Comparison of ENCODE assay signal across 22 cellular contexts in the genomic region with DNA sequence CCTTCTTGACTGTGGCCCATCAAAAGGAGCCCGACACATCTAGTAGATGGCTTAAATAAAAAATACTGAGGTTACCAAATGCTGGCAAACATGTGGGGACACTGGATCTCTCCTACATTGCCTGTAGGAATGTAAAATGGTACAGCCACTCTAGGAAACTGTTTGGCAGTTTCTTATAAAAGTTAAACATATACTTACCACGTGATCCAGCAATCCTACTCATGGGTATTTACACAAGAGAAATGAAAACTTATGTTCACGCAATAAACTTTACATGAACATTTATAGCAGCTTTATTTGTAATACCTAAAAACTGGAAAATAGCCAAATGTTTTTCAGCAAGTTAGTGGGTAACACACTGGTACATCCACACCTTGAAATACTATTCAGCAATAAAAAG. TPM values are rescaled to one million over a fixed set of nuclear protein-coding genes. Genes with fewer than 3 reads are reported as not detected.
A peak's percentile ranks its signal among the peaks of the same experiment; 100 is the strongest.
DNase-seq lines count a peak whose midpoint lies in the region; ATAC-seq and TF ChIP-seq lines count a peak whose summit lies in the region.
"Had no signal": no experiment of that assay in that cellular context is flagged by ENCODE, and none has a peak within 500 bp of the region (broad histone marks: within the 10 kb centered on the region; RNA-seq: fewer than 3 reads in every experiment).

No MANE protein-coding gene starts in this region.

- in situ Hi-C loops in IMR-90 (cut with MboI; ENCODE audit: low sequenced_read_pairs) = no loop called here

- H3K14ac ChIP-seq in IMR-90 (replicated peaks; ENCODE audit: low read depth, low read length) = no peak overlapping the region

- H3K4me3 ChIP-seq in IMR-90 (ENCODE audit: insufficient read depth, low read depth, low read length) (no peak overlapping the region), mucosa of rectum (ENCODE audit: low read length in 2 of 2) (peak overlapping the region in 1 of 2 donors; percentile 13), psoas muscle (no peak overlapping the region)
- H3K4me3 ChIP-seq: A549, PC-9, SK-N-MC had no signal

- no peak overlapping the region for H3K18ac ChIP-seq in IMR-90 (ENCODE audit: low read depth, low read length)

- dilution Hi-C loops in IMR-90 (cut with HindIII; ENCODE audit: low sequenced_read_pairs, unreplicated experiment) = no loop called here

- 83% methylated on average over 1 of the region's 3 CpGs; no CpG with 5 or more reads in 1 of the 2 experiments for WGBS in IMR-90 (ENCODE audit: extremely low coverage in 2 of 2, insufficient read length in 1 of 2), 2 experiments
- WGBS in psoas muscle, 3 donors = 89 to 94% (median 92%) methylated on average over 3 of the region's 3 CpGs

- H3K4ac ChIP-seq in IMR-90 (ENCODE audit: low read depth, low read length) = no peak overlapping the region

- H2BK15ac ChIP-seq in IMR-90 (ENCODE audit: low read depth, low read length) = peak overlapping the region; percentile 21; the same call in 1 of the 3 replicates

- H2AK9ac ChIP-seq in IMR-90 (replicated peaks; ENCODE audit: low read depth, low read length, poor library complexity) = no peak overlapping the region

- no peak overlapping the region for H2AFZ ChIP-seq in IMR-90 (replicated peaks; ENCODE audit: low read length, poor library complexity)
- H2AFZ ChIP-seq: PC-9 had no signal

- intact Hi-C loops in IMR-90 (cut with micrococcal nuclease) (no loop called here), psoas muscle (cut with DNase I) (no loop called here)

- no peaks in the 10 kb centered on the region for H4K20me1 ChIP-seq in IMR-90 (ENCODE audit: insufficient read depth, low read length)

- BruUV-seq in IMR-90 (replicated peaks; lab: Mats Ljungman, UMichigan) = no TSS peak

- TF ChIP-seq CTCF in 22Rv1 (IDR thresholded peaks at IDR 0.05) = no peak
- no peak for TF ChIP-seq CTCF in IMR-90 (conservative IDR thresholded peaks at IDR 0.05; ENCODE audit: low read depth, low read length)
- no peak for TF ChIP-seq CTCF in VCaP (conservative IDR thresholded peaks at IDR 0.05)
- TF ChIP-seq CTCF in GM10248 (IDR thresholded peaks at IDR 0.05; ENCODE audit: control extremely low read depth, extremely low read depth, low read depth, missing control alignments) = no peak
- no peak for TF ChIP-seq CTCF in psoas muscle (IDR thresholded peaks at IDR 0.05)

- peaks cover 48 to 92% of the 10 kb centered on the region in 2 experiments for H3K79me1 ChIP-seq in IMR-90 (ENCODE audit: low read depth in 1 of 2, low read length in 2 of 2)

- no peak overlapping the region for H4K8ac ChIP-seq in IMR-90 (ENCODE audit: low read depth in 2 of 2, low read length in 2 of 2)

- no peak overlapping the region for H4K91ac ChIP-seq in IMR-90 (ENCODE audit: insufficient read depth, low read depth, low read length)

- POLR2A ChIA-PET in IMR-90 (lab: Charles Lee; ENCODE audit: unreplicated experiment) = no interaction called here
- POLR2A ChIA-PET in GM10248 (lab: Yijun Ruan, JAX) = no interaction called here

- CTCF ChIA-PET in IMR-90 (lab: Yijun Ruan, JAX) = no interaction called here
- CTCF ChIA-PET in GM10248 (lab: Yijun Ruan, JAX) = interaction anchor here (0.7 to 11.8 kb wide), 4 partner anchors 6 to 77 kb away, joined by 3 to 143 read pairs (median 14); no protein-coding TSS in a partner anchor

- no peak for TF ChIP-seq POLR2A in IMR-90 (IDR thresholded peaks at IDR 0.05; ENCODE audit: low read depth, low read length)

- H3K23ac ChIP-seq in IMR-90 (ENCODE audit: low read depth, low read length) = no peak overlapping the region

- no peak overlapping the region for H2BK120ac ChIP-seq in IMR-90 (ENCODE audit: low read depth, low read length)

- no peaks in the 10 kb centered on the region for H3K27me3 ChIP-seq in IMR-90 (ENCODE audit: control insufficient read depth, insufficient read depth, low read length)
- H3K27me3 ChIP-seq in mucosa of rectum (ENCODE audit: control insufficient read depth in 2 of 2, insufficient read depth in 2 of 2, low read length in 2 of 2) = no peaks in the 10 kb centered on the region
- H3K27me3 ChIP-seq in psoas muscle (ENCODE audit: insufficient read depth in 3 of 3, low read length in 2 of 3) = no peaks in the 10 kb centered on the region

- H3K27ac ChIP-seq in 22Rv1 (peak overlapping the region; percentile 10; the same call in 1 of the 2 replicates), IMR-90 (ENCODE audit: insufficient read depth, low read length) (no peak overlapping the region), VCaP (peak overlapping the region; percentile 6; the same call in 1 of the 2 replicates), mucosa of rectum (ENCODE audit: low read depth in 2 of 2, low read length in 2 of 2) (peak overlapping the region; percentile 87 to 90), psoas muscle (no peak overlapping the region)
- H3K27ac ChIP-seq: PC-9, SK-N-MC had no signal

- H3K9ac ChIP-seq in IMR-90 (ENCODE audit: low read depth, low read length) (no peak overlapping the region), mucosa of rectum (ENCODE audit: low read depth in 1 of 2, low read length in 2 of 2) (peak overlapping the region in 1 of 2 donors; percentile 4)

- peak overlapping the region; percentile 49 for H2AK5ac ChIP-seq in IMR-90 (ENCODE audit: low read depth, low read length)

- no peak overlapping the region for H4K5ac ChIP-seq in IMR-90 (ENCODE audit: low read depth, low read length)

- no peak for ATAC-seq in IMR-90 (ENCODE audit: low read depth)
- ATAC-seq in psoas muscle = no peak
- ATAC-seq: A549, HepG2 had no signal

- no peak overlapping the region for H3K4me2 ChIP-seq in IMR-90 (ENCODE audit: low read depth, low read length)
- H3K4me2 ChIP-seq: A549, PC-9 had no signal

- H3K56ac ChIP-seq in IMR-90 (ENCODE audit: extremely low read depth, insufficient read depth, low read length) = no peak overlapping the region

- H3K9me3 ChIP-seq in IMR-90 (ENCODE audit: control insufficient read depth, insufficient read depth, low read length) = no peaks in the 10 kb centered on the region
- H3K9me3 ChIP-seq in mucosa of rectum (ENCODE audit: control insufficient read depth in 2 of 2, low read length in 2 of 2) = no peaks in the 10 kb centered on the region
- H3K9me3 ChIP-seq in psoas muscle = no peaks in the 10 kb centered on the region
- H3K9me3 ChIP-seq: A549 had no signal

- no peak for DNase-seq in IMR-90
- DNase-seq in NCI-H748 treated with DMSO at 0.1 percent for 48 hours (lab: John Stamatoyannopoulos, UW) = no peak
- no peak for DNase-seq in GM10248 (ENCODE audit: extremely low spot score)
- no peak for DNase-seq in psoas muscle
- DNase-seq: CD4-positive, alpha-beta T cell; COR-L47; DMS79; H7; NCI-H1694; NCI-H2081 treated with DMSO at 0.1 percent for 48 hours; NCI-H446; NCI-H526; PC-9; RPMI8226; SHP77 treated with DMSO at 0.1 percent for 48 hours; SW 1271 had no signal

- H2BK5ac ChIP-seq in IMR-90 (ENCODE audit: low read depth, low read length, poor library complexity, severe bottlenecking) = no peak overlapping the region

- TF ChIP-seq RAD21 in IMR-90 (IDR thresholded peaks at IDR 0.05; ENCODE audit: low read length) = no peak

- peaks cover 25% of the 10 kb centered on the region for H3K9me1 ChIP-seq in IMR-90 (ENCODE audit: insufficient read depth, low read length)

- peaks cover 47% of the 10 kb centered on the region for H3K36me3 ChIP-seq in IMR-90 (ENCODE audit: control insufficient read depth, insufficient read depth, low read length)
- H3K36me3 ChIP-seq in mucosa of rectum (ENCODE audit: control insufficient read depth in 2 of 2, insufficient read depth in 2 of 2, low read length in 2 of 2) = peaks cover 11 to 12% of the 10 kb centered on the region in 2 donors
- peaks cover 5 to 23% of the 10 kb centered on the region in 2 donors for H3K36me3 ChIP-seq in psoas muscle (ENCODE audit: insufficient read depth in 1 of 2, low read depth in 1 of 2)

- H2BK20ac ChIP-seq in IMR-90 (ENCODE audit: low read depth, low read length) = no peak overlapping the region

- H3K4me1 ChIP-seq in IMR-90 (ENCODE audit: control insufficient read depth, insufficient read depth, low read length) (peaks cover 10% of the 10 kb centered on the region), mucosa of rectum (ENCODE audit: control insufficient read depth in 2 of 2, insufficient read depth in 2 of 2, low read length in 2 of 2) (peaks cover 6 to 12% of the 10 kb centered on the region in 2 donors), psoas muscle (no peaks in the 10 kb centered on the region)

TF ChIP-seq in IMR-90, 13 proteins besides CTCF, POLR2A, EP300 and RAD21:
- TF ChIP-seq NFE2L2 (IDR thresholded peaks at IDR 0.05; ENCODE audit: low read depth, low read length) (no peak), MAZ (IDR thresholded peaks at IDR 0.05; ENCODE audit: borderline replicate concordance, low read depth, low read length) (no peak), SMC3 (IDR thresholded peaks at IDR 0.05; ENCODE audit: low read depth, low read length) (no peak), CHD1 (IDR thresholded peaks at IDR 0.05; ENCODE audit: low read depth, low read length) (no peak), BHLHE40 (IDR thresholded peaks at IDR 0.05; ENCODE audit: low read depth, low read length) (no peak), CEBPB (IDR thresholded peaks at IDR 0.05; ENCODE audit: low read depth, low read length) (no peak), MXI1 (IDR thresholded peaks at IDR 0.05; ENCODE audit: borderline replicate concordance, low read depth, low read length) (no peak), FOS (IDR thresholded peaks at IDR 0.05; ENCODE audit: low read depth, low read length) (no peak)
- TF ChIP-seq, protein P1, sequence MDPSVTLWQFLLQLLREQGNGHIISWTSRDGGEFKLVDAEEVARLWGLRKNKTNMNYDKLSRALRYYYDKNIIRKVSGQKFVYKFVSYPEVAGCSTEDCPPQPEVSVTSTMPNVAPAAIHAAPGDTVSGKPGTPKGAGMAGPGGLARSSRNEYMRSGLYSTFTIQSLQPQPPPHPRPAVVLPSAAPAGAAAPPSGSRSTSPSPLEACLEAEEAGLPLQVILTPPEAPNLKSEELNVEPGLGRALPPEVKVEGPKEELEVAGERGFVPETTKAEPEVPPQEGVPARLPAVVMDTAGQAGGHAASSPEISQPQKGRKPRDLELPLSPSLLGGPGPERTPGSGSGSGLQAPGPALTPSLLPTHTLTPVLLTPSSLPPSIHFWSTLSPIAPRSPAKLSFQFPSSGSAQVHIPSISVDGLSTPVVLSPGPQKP (IDR thresholded peaks at IDR 0.05; ENCODE audit: borderline replicate concordance, low read depth, low read length) = no peak

RNA-seq across cellular contexts. Expression of a gene that starts 9.1 kb away (rescaled TPM):
- total RNA-seq in IMR-90 (2012; rRNA removed) (230 and 274 TPM in 2 replicates), psoas muscle (100 to 1,000 TPM in 1 of 4 donors, 10 to 100 TPM in 3; 56.7 to 212 (median 87.0) TPM)
- polyA plus RNA-seq in IMR-90 (2012; rRNA removed) (44.9 and 45.1 TPM in 2 replicates), psoas muscle (10 to 100 TPM; 24.2 to 61.7 (median 48.7) TPM)
- polyA plus RNA-seq in IMR-90 (2012; cell fraction: cytosol; rRNA removed) = 15.3 and 16.3 TPM in 2 replicates
- 12.9 and 53.4 TPM in 2 replicates for polyA plus RNA-seq in IMR-90 (2012; cell fraction: nucleus; rRNA removed; ENCODE audit: low replicate concordance)

Comparison
In these comparisons a context has a peak if more than half of its experiments do, and no peak if none do; other contexts are left out.
1. H3K27ac ChIP-seq: peak in 22Rv1 (single experiment), VCaP (single experiment) and mucosa of rectum (2 of 2); none in IMR-90 (single experiment) and psoas muscle (single experiment).